1 cellular context compared by ENCODE assay signal in genomic region chr2:232365621-232366321, GRCh38.
TF ChIP-seq lines count a peak whose summit lies in the region.

No MANE protein-coding gene starts in this region.

TF ChIP-seq in SK-N-SH, 30 proteins besides CTCF, POLR2A, EP300 and RAD21 (continued from another document):
- TF ChIP-seq, protein P1, sequence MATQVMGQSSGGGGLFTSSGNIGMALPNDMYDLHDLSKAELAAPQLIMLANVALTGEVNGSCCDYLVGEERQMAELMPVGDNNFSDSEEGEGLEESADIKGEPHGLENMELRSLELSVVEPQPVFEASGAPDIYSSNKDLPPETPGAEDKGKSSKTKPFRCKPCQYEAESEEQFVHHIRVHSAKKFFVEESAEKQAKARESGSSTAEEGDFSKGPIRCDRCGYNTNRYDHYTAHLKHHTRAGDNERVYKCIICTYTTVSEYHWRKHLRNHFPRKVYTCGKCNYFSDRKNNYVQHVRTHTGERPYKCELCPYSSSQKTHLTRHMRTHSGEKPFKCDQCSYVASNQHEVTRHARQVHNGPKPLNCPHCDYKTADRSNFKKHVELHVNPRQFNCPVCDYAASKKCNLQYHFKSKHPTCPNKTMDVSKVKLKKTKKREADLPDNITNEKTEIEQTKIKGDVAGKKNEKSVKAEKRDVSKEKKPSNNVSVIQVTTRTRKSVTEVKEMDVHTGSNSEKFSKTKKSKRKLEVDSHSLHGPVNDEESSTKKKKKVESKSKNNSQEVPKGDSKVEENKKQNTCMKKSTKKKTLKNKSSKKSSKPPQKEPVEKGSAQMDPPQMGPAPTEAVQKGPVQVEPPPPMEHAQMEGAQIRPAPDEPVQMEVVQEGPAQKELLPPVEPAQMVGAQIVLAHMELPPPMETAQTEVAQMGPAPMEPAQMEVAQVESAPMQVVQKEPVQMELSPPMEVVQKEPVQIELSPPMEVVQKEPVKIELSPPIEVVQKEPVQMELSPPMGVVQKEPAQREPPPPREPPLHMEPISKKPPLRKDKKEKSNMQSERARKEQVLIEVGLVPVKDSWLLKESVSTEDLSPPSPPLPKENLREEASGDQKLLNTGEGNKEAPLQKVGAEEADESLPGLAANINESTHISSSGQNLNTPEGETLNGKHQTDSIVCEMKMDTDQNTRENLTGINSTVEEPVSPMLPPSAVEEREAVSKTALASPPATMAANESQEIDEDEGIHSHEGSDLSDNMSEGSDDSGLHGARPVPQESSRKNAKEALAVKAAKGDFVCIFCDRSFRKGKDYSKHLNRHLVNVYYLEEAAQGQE (IDR thresholded peaks at IDR 0.05; ENCODE audit: low read depth, low read length), result no peak
- TF ChIP-seq ELF1 (IDR thresholded peaks at IDR 0.05) (no peak), YY1 (IDR thresholded peaks at IDR 0.05; ENCODE audit: low read depth) (no peak)
